Comparison of ENCODE assay signal across 8 cellular contexts in genomic region chrX:49840679-49841078, GRCh38. TPM values are rescaled to one million over a fixed set of nuclear protein-coding genes. Genes with fewer than 3 reads are reported as not detected.
DNase-seq lines count a peak whose midpoint lies in the region; ATAC-seq lines count a peak whose summit lies in the region.

No MANE protein-coding gene starts in this region.

- no peaks in the 10 kb centered on the region for H3K27me3 ChIP-seq in HAP-1 (ENCODE audit: low read depth)
- no peaks in the 10 kb centered on the region for H3K27me3 ChIP-seq in effector memory CD4-positive, alpha-beta T cell (replicated peaks; ENCODE audit: control insufficient read depth, insufficient read depth, low read length, poor library complexity, severe bottlenecking)

- H3K27ac ChIP-seq in effector memory CD4-positive, alpha-beta T cell (ENCODE audit: insufficient read depth, low read length, poor library complexity, severe bottlenecking), result no peak overlapping the region
- peak overlapping the region; percentile 67 for H3K27ac ChIP-seq in mesodermal cell (ENCODE audit: low read depth, low read length, severe bottlenecking)

- DNase-seq in Caki2 (ENCODE audit: low read depth), result peak; percentile 77
- DNase-seq in HAP-1 (ENCODE audit: low spot score in 2 of 2), result peak; percentile 65 to 86
- DNase-seq in NCI-H2107 treated with DMSO at 0.1 percent for 48 hours (lab: John Stamatoyannopoulos, UW; ENCODE audit: unreplicated experiment), result peak; percentile 67
- DNase-seq in activated CD4-positive, alpha-beta T cell treated with anti-CD3 and anti-CD28 coated beads for 24 hours (ENCODE audit: low read depth in 2 of 2), result peak; percentile 10 to 36
- DNase-seq in effector memory CD4-positive, alpha-beta T cell, result peak in 2 of 3 donors; percentile 1 to 5
- peak; percentile 55 to 76 for DNase-seq in stimulated activated naive CD8-positive, alpha-beta T cell treated with anti-CD3 and anti-CD28 coated beads, Interleukin-15, amount 100 ng/mL, for 72 hours

- H3K4me1 ChIP-seq in HAP-1 (no peaks in the 10 kb centered on the region), mesodermal cell (ENCODE audit: control insufficient read depth, insufficient read depth, low read length, poor library complexity, severe bottlenecking) (peaks cover 4% of the 10 kb centered on the region)
- H3K4me1 ChIP-seq in effector memory CD4-positive, alpha-beta T cell (ENCODE audit: control insufficient read depth, insufficient read depth, low read length, poor library complexity, severe bottlenecking), result no peaks in the 10 kb centered on the region

- no peaks in the 10 kb centered on the region for H3K9me3 ChIP-seq in HAP-1
- H3K9me3 ChIP-seq in effector memory CD4-positive, alpha-beta T cell (ENCODE audit: control insufficient read depth, low read length), result no peaks in the 10 kb centered on the region
- no peaks in the 10 kb centered on the region for H3K9me3 ChIP-seq in mesodermal cell (ENCODE audit: control insufficient read depth, low read length)

- no peak overlapping the region for H3K4me3 Mint-ChIP-seq in stimulated activated naive CD8-positive, alpha-beta T cell treated with anti-CD3 and anti-CD28 coated beads, Interleukin-15, amount 100 ng/mL, for 72 hours

- peaks cover 8% of the 10 kb centered on the region for H3K4me1 Mint-ChIP-seq in stimulated activated naive CD8-positive, alpha-beta T cell treated with anti-CD3 and anti-CD28 coated beads, Interleukin-15, amount 100 ng/mL, for 72 hours

- WGBS in mesodermal cell (ENCODE audit: insufficient coverage in 2 of 2), 2 experiments, result 0% methylated on average over 1 of the region's 3 CpGs; no CpG with 5 or more reads in 1 of the 2 experiments

- H3K9me3 Mint-ChIP-seq in stimulated activated naive CD8-positive, alpha-beta T cell treated with anti-CD3 and anti-CD28 coated beads, Interleukin-15, amount 100 ng/mL, for 72 hours, result no peaks in the 10 kb centered on the region

- no peaks in the 10 kb centered on the region for H3K27me3 Mint-ChIP-seq in stimulated activated naive CD8-positive, alpha-beta T cell treated with anti-CD3 and anti-CD28 coated beads, Interleukin-15, amount 100 ng/mL, for 72 hours

- in situ Hi-C loops in Caki2 (cut with HindIII; ENCODE audit: low pct_unique_long_range_greater_than_20kb, low sequenced_read_pairs), result no loop called here
- in situ Hi-C loops in HAP-1 (cut with MboI; ENCODE audit: low sequenced_read_pairs), result no loop called here

- ATAC-seq in stimulated activated naive CD8-positive, alpha-beta T cell treated with anti-CD3 and anti-CD28 coated beads, Interleukin-15, amount 100 ng/mL, for 72 hours, result peak; percentile 93
- no peak for ATAC-seq in HG03457 (IDR thresholded peaks at IDR 0.05; ENCODE audit: unreplicated experiment)

- peak overlapping the region in 1 of 2 donors; percentile 52 for H3K27ac Mint-ChIP-seq in stimulated activated naive CD8-positive, alpha-beta T cell treated with anti-CD3 and anti-CD28 coated beads, Interleukin-15, amount 100 ng/mL, for 72 hours

- no peaks in the 10 kb centered on the region for H3K36me3 ChIP-seq in HAP-1 (replicated peaks)
- no peaks in the 10 kb centered on the region for H3K36me3 ChIP-seq in effector memory CD4-positive, alpha-beta T cell (ENCODE audit: control insufficient read depth, insufficient read depth, low read length)
- H3K36me3 ChIP-seq in mesodermal cell (ENCODE audit: control insufficient read depth, insufficient read depth, low read length), result no peaks in the 10 kb centered on the region

- H3K4me3 ChIP-seq in HAP-1, result no peak overlapping the region
- H3K4me3 ChIP-seq in effector memory CD4-positive, alpha-beta T cell (ENCODE audit: insufficient read depth, low read depth, low read length, poor library complexity, severe bottlenecking), result no peak overlapping the region
- no peak overlapping the region for H3K4me3 ChIP-seq in mesodermal cell (ENCODE audit: extremely low read depth, insufficient read depth, low read length, poor library complexity, severe bottlenecking)

RNA-seq across cellular contexts. Expression of gene PAGE4, which starts 11.6 kb away (rescaled TPM):
- total RNA-seq in Caki2 (2014; rRNA removed; shearing (Covaris generic); ENCODE audit: low replicate concordance), result not detected in 2 replicates
- 4.4 TPM for polyA plus RNA-seq in mesodermal cell (2013, experiment 1 of 2)
- polyA plus RNA-seq in mesodermal cell (2013, experiment 2 of 2), result 4.2 TPM

RNA-seq across cellular contexts. Expression of gene USP27X, which starts 38.6 kb away (rescaled TPM):
- 1.0 TPM in 1 of 2 replicates, not detected in the other for total RNA-seq in Caki2 (2014; rRNA removed; shearing (Covaris generic); ENCODE audit: low replicate concordance)
- polyA plus RNA-seq in mesodermal cell (2013, experiment 1 of 2), result 6.5 TPM
- polyA plus RNA-seq in mesodermal cell (2013, experiment 2 of 2), result 6.4 TPM

Comparison
In these comparisons a context has a peak if more than half of its experiments do, and no peak if none do; other contexts are left out.
1. DNase-seq: peak in every context shown above with its lines; median percentile 77 in Caki2; 76 in HAP-1; 67 in NCI-H2107 treated with DMSO at 0.1 percent for 48 hours; 66 in stimulated activated naive CD8-positive, alpha-beta T cell treated with anti-CD3 and anti-CD28 coated beads, Interleukin-15, amount 100 ng/mL, for 72 hours; 23 in activated CD4-positive, alpha-beta T cell treated with anti-CD3 and anti-CD28 coated beads for 24 hours; 3 in effector memory CD4-positive, alpha-beta T cell.